ENCODE assay signal across 1 cellular context in the genomic region with DNA sequence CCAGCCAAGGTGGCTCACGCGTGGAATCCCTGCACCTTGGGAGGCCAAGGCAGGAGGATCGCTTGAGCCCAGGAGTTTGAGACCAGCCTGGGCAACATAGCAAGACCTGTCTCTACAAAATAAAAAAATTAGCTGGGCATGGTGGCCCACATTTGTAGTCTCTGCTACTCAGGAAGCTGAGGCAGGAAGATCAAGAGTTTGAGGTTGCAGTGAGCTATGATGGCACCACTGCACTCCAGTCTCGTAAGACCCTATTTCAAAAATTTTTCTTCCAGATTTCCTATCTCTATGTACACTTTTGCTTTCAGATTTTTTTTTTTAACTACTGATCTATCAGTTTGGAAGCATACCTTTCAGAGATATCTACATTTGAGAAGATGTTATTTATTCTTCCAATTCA.
TF ChIP-seq lines count a peak whose summit lies in the region.

No MANE protein-coding gene starts in this region.

TF ChIP-seq in HepG2, 621 proteins besides CTCF, POLR2A, EP300 and RAD21:
- TF ChIP-seq, protein P1, sequence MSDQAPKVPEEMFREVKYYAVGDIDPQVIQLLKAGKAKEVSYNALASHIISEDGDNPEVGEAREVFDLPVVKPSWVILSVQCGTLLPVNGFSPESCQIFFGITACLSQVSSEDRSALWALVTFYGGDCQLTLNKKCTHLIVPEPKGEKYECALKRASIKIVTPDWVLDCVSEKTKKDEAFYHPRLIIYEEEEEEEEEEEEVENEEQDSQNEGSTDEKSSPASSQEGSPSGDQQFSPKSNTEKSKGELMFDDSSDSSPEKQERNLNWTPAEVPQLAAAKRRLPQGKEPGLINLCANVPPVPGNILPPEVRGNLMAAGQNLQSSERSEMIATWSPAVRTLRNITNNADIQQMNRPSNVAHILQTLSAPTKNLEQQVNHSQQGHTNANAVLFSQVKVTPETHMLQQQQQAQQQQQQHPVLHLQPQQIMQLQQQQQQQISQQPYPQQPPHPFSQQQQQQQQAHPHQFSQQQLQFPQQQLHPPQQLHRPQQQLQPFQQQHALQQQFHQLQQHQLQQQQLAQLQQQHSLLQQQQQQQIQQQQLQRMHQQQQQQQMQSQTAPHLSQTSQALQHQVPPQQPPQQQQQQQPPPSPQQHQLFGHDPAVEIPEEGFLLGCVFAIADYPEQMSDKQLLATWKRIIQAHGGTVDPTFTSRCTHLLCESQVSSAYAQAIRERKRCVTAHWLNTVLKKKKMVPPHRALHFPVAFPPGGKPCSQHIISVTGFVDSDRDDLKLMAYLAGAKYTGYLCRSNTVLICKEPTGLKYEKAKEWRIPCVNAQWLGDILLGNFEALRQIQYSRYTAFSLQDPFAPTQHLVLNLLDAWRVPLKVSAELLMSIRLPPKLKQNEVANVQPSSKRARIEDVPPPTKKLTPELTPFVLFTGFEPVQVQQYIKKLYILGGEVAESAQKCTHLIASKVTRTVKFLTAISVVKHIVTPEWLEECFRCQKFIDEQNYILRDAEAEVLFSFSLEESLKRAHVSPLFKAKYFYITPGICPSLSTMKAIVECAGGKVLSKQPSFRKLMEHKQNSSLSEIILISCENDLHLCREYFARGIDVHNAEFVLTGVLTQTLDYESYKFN (CRISPR knock-in tag; conservative IDR thresholded peaks at IDR 0.05): no peak
- TF ChIP-seq RBFOX2 (IDR thresholded peaks at IDR 0.05; ENCODE audit: low read depth, low read length): 0 out of 2 replicates have a peak, but pooled peaks have one; percentile 40
- TF ChIP-seq, protein P2, sequence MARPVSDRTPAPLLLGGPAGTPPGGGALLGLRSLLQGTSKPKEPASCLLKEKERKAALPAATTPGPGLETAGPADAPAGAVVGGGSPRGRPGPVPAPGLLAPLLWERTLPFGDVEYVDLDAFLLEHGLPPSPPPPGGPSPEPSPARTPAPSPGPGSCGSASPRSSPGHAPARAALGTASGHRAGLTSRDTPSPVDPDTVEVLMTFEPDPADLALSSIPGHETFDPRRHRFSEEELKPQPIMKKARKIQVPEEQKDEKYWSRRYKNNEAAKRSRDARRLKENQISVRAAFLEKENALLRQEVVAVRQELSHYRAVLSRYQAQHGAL (CRISPR knock-in tag; IDR thresholded peaks at IDR 0.05; ENCODE audit: not compliant biosample characterization): no peak
